Comparison of ENCODE assay signal across 9 cellular contexts in the genomic region with DNA sequence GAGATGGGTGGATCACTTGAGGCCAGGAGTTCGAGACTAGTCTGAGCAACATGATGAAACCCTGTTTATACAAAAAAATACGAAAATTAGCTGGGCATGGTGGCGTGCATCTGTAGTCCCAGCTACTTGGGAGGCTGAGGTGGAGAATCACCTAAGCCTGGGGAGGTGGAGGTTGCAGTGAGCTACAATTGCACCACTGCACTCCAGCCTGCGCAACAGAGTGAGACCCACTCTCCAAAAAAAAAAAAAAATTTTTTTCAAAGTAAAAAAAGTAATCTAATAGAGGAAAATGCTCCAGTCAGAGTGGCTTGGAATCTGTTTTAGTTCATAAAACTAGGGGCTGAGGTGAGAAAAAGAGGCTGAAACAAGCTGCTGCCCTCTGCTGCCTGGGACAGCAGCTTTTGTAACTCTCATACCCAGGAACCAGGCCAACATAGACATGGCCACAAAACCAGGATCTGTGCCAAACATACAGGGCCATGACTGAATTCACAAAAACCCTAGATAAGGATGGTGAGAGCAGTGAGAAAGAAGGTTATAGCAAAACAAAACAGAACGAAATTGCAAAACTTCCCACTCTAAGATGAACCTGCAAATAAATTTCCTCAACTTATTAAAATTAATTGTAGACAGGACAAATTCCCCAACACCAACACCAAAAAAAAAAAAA. TPM values are rescaled to one million over a fixed set of nuclear protein-coding genes. Genes with fewer than 3 reads are reported as not detected.
DNase-seq lines count a peak whose midpoint lies in the region; ATAC-seq, FAIRE-seq and TF ChIP-seq lines count a peak whose summit lies in the region.
"Had no signal": no experiment of that assay in that cellular context is flagged by ENCODE, and none has a peak within 500 bp of the region (broad histone marks: within the 10 kb centered on the region; RNA-seq: fewer than 3 reads in every experiment).

No MANE protein-coding gene starts in this region.

- H3K36me3 ChIP-seq in astrocyte (ENCODE audit: insufficient read depth, low read length) (no peaks in the 10 kb centered on the region), sigmoid colon (no peaks in the 10 kb centered on the region)

- H3K4me1 Mint-ChIP-seq in astrocyte (ENCODE audit: low read depth, unreplicated experiment): no peaks in the 10 kb centered on the region
- peaks cover 1% of the 10 kb centered on the region for H3K4me1 Mint-ChIP-seq in activated T-helper 2 cell treated with anti-CD3 and anti-CD28 coated beads, Interferon-gamma antibody, Interleukin-2, Interleukin-4, amounts not matched to agents 10 μg/mL and 5 μg/mL and 100 μg/mL, durations not matched to agents 14 hours and 24 hours and 36 hours (ENCODE audit: low read depth)
- no peaks in the 10 kb centered on the region for H3K4me1 Mint-ChIP-seq in activated naive CD8-positive, alpha-beta T cell treated with anti-CD3 and anti-CD28 coated beads, Interleukin-2, amount 50 U/mL, for 24 hours
- H3K4me1 Mint-ChIP-seq: central memory CD8-positive, alpha-beta T cell had no signal

- intact Hi-C loops in left colon (cut with DNase I, micrococcal nuclease) (no loop called here), sigmoid colon (cut with DNase I) (no loop called here)
- intact Hi-C loops in activated T-helper 2 cell treated with anti-CD3 and anti-CD28 coated beads, Interferon-gamma antibody, Interleukin-2, Interleukin-4, amounts not matched to agents 10 μg/mL and 5 μg/mL and 100 μg/mL, durations not matched to agents 14 hours and 24 hours and 36 hours (cut with micrococcal nuclease): no loop called here

- H3K9me3 ChIP-seq in astrocyte (ENCODE audit: insufficient read depth, low read depth, low read length) (no peaks in the 10 kb centered on the region), sigmoid colon (no peaks in the 10 kb centered on the region)

- H3K27ac Mint-ChIP-seq in astrocyte (ENCODE audit: unreplicated experiment): no peak overlapping the region
- H3K27ac Mint-ChIP-seq in activated T-helper 2 cell treated with anti-CD3 and anti-CD28 coated beads, Interferon-gamma antibody, Interleukin-2, Interleukin-4, amounts not matched to agents 10 μg/mL and 5 μg/mL and 100 μg/mL, durations not matched to agents 14 hours and 24 hours and 36 hours: no peak overlapping the region
- no peak overlapping the region for H3K27ac Mint-ChIP-seq in activated naive CD8-positive, alpha-beta T cell treated with anti-CD3 and anti-CD28 coated beads, Interleukin-2, amount 50 U/mL, for 24 hours

- peak; percentile 69 for ATAC-seq in left colon
- no peak for ATAC-seq in activated naive CD8-positive, alpha-beta T cell treated with anti-CD3 and anti-CD28 coated beads, Interleukin-2, amount 50 U/mL, for 24 hours

- H3K4me1 ChIP-seq in astrocyte (ENCODE audit: insufficient read depth, low read length): no peaks in the 10 kb centered on the region
- no peaks in the 10 kb centered on the region for H3K4me1 ChIP-seq in sigmoid colon

- no peak overlapping the region for H3K9ac ChIP-seq in astrocyte (ENCODE audit: low read length)

- DNase-seq in COLO829 (ENCODE audit: low spot score): peak; percentile 45
- DNase-seq in astrocyte (ENCODE audit: low read depth): peak; percentile 88
- DNase-seq in left colon: no peak
- no peak for DNase-seq in activated T-helper 2 cell treated with anti-CD3 and anti-CD28 coated beads, Interferon-gamma antibody, Interleukin-2, Interleukin-4, amounts not matched to agents 10 μg/mL and 5 μg/mL and 100 μg/mL, durations not matched to agents 14 hours and 24 hours and 36 hours (ENCODE audit: low spot score)
- DNase-seq in activated naive CD8-positive, alpha-beta T cell treated with anti-CD3 and anti-CD28 coated beads, Interleukin-2, amount 50 U/mL, for 24 hours: no peak
- DNase-seq in NCI-H1105 treated with DMSO at 0.1 percent for 48 hours (lab: John Stamatoyannopoulos, UW): no peak
- no peak for DNase-seq in sigmoid colon

- H3K9me3 Mint-ChIP-seq in astrocyte (ENCODE audit: unreplicated experiment): peaks cover 3% of the 10 kb centered on the region
- H3K9me3 Mint-ChIP-seq in activated T-helper 2 cell treated with anti-CD3 and anti-CD28 coated beads, Interferon-gamma antibody, Interleukin-2, Interleukin-4, amounts not matched to agents 10 μg/mL and 5 μg/mL and 100 μg/mL, durations not matched to agents 14 hours and 24 hours and 36 hours: no peaks in the 10 kb centered on the region
- no peaks in the 10 kb centered on the region for H3K9me3 Mint-ChIP-seq in activated naive CD8-positive, alpha-beta T cell treated with anti-CD3 and anti-CD28 coated beads, Interleukin-2, amount 50 U/mL, for 24 hours
- H3K9me3 Mint-ChIP-seq: central memory CD8-positive, alpha-beta T cell had no signal

- no peak for TF ChIP-seq EP300 in sigmoid colon (IDR thresholded peaks at IDR 0.05)

- TF ChIP-seq POLR2A in sigmoid colon (IDR thresholded peaks at IDR 0.05): no peak

- no peaks in the 10 kb centered on the region for H3K79me2 ChIP-seq in astrocyte (ENCODE audit: insufficient read depth, low read length)

- no peak overlapping the region for H3K4me2 ChIP-seq in astrocyte (ENCODE audit: low read length)

- H3K36me3 Mint-ChIP-seq in astrocyte (ENCODE audit: low read depth, unreplicated experiment): no peaks in the 10 kb centered on the region
- H3K36me3 Mint-ChIP-seq in activated T-helper 2 cell treated with anti-CD3 and anti-CD28 coated beads, Interferon-gamma antibody, Interleukin-2, Interleukin-4, amounts not matched to agents 10 μg/mL and 5 μg/mL and 100 μg/mL, durations not matched to agents 14 hours and 24 hours and 36 hours (ENCODE audit: low read depth): no peaks in the 10 kb centered on the region
- no peaks in the 10 kb centered on the region for H3K36me3 Mint-ChIP-seq in activated naive CD8-positive, alpha-beta T cell treated with anti-CD3 and anti-CD28 coated beads, Interleukin-2, amount 50 U/mL, for 24 hours (ENCODE audit: low read depth)

- no peaks in the 10 kb centered on the region for H4K20me1 ChIP-seq in astrocyte (ENCODE audit: insufficient read depth, low read length)

- 70 to 84% methylated on average over 5 of the region's 5 CpGs for WGBS in sigmoid colon, 2 donors

- H3K4me3 ChIP-seq in astrocyte (ENCODE audit: insufficient read depth, low read depth, low read length) (no peak overlapping the region), sigmoid colon (no peak overlapping the region)

- H3K27me3 ChIP-seq in astrocyte (ENCODE audit: insufficient read depth, low read length): no peaks in the 10 kb centered on the region
- no peaks in the 10 kb centered on the region for H3K27me3 ChIP-seq in sigmoid colon

- peak; percentile 67 for TF ChIP-seq CTCF in LNCAP (IDR thresholded peaks at IDR 0.05)
- peak; percentile 18 for TF ChIP-seq CTCF in astrocyte (IDR thresholded peaks at IDR 0.05; ENCODE audit: insufficient read depth, low read depth, low read length)
- TF ChIP-seq CTCF in sigmoid colon (IDR thresholded peaks at IDR 0.05): no peak

- no peaks in the 10 kb centered on the region for H3K27me3 Mint-ChIP-seq in astrocyte (ENCODE audit: low read depth, unreplicated experiment)
- peaks cover 8% of the 10 kb centered on the region for H3K27me3 Mint-ChIP-seq in activated T-helper 2 cell treated with anti-CD3 and anti-CD28 coated beads, Interferon-gamma antibody, Interleukin-2, Interleukin-4, amounts not matched to agents 10 μg/mL and 5 μg/mL and 100 μg/mL, durations not matched to agents 14 hours and 24 hours and 36 hours (ENCODE audit: low read depth)
- H3K27me3 Mint-ChIP-seq in activated naive CD8-positive, alpha-beta T cell treated with anti-CD3 and anti-CD28 coated beads, Interleukin-2, amount 50 U/mL, for 24 hours: no peaks in the 10 kb centered on the region
- H3K27me3 Mint-ChIP-seq: central memory CD8-positive, alpha-beta T cell had no signal

- H3K27ac ChIP-seq in astrocyte (ENCODE audit: low read depth, low read length) (no peak overlapping the region), sigmoid colon (no peak overlapping the region)

- H3K4me3 Mint-ChIP-seq in astrocyte (ENCODE audit: unreplicated experiment): no peak overlapping the region
- H3K4me3 Mint-ChIP-seq in activated T-helper 2 cell treated with anti-CD3 and anti-CD28 coated beads, Interferon-gamma antibody, Interleukin-2, Interleukin-4, amounts not matched to agents 10 μg/mL and 5 μg/mL and 100 μg/mL, durations not matched to agents 14 hours and 24 hours and 36 hours (ENCODE audit: low read depth): no peak overlapping the region
- H3K4me3 Mint-ChIP-seq in activated naive CD8-positive, alpha-beta T cell treated with anti-CD3 and anti-CD28 coated beads, Interleukin-2, amount 50 U/mL, for 24 hours: no peak overlapping the region
- H3K4me3 Mint-ChIP-seq: central memory CD8-positive, alpha-beta T cell had no signal

- FAIRE-seq in astrocyte (lab: Jason Lieb, UNC): no peak

- H2AFZ ChIP-seq in astrocyte (ENCODE audit: low read depth, low read length): no peak overlapping the region

RNA-seq across cellular contexts. Expression of a gene that starts 13.1 kb away (rescaled TPM):
- 29.8 and 36.0 TPM in 2 replicates for total RNA-seq in astrocyte
- 10 to 100 TPM; 36.9 to 40.8 TPM for total RNA-seq in left colon
- total RNA-seq in activated T-helper 2 cell treated with anti-CD3 and anti-CD28 coated beads, Interferon-gamma antibody, Interleukin-2, Interleukin-4, amounts not matched to agents 10 μg/mL and 5 μg/mL and 100 μg/mL, durations not matched to agents 14 hours and 24 hours and 36 hours: 42.8 and 43.5 TPM in 2 replicates
- total RNA-seq in sigmoid colon: 10 to 100 TPM; 14.3 to 25.2 (median 20.2) TPM
- polyA plus RNA-seq in sigmoid colon: 10 to 100 TPM; 21.6 to 33.8 (median 28.2) TPM

RNA-seq across cellular contexts. Expression of a gene that starts 39.2 kb away (rescaled TPM):
- 52.0 and 60.8 TPM in 2 replicates for total RNA-seq in astrocyte
- 10 to 100 TPM; 34.3 to 43.3 TPM for total RNA-seq in left colon
- 33.6 and 33.7 TPM in 2 replicates for total RNA-seq in activated T-helper 2 cell treated with anti-CD3 and anti-CD28 coated beads, Interferon-gamma antibody, Interleukin-2, Interleukin-4, amounts not matched to agents 10 μg/mL and 5 μg/mL and 100 μg/mL, durations not matched to agents 14 hours and 24 hours and 36 hours
- 10 to 100 TPM; 42.5 to 52.7 (median 44.3) TPM for total RNA-seq in sigmoid colon
- polyA plus RNA-seq in sigmoid colon: 10 to 100 TPM; 32.8 to 42.5 (median 34.8) TPM

Comparison
In these comparisons a context has a peak if more than half of its experiments do, and no peak if none do; other contexts are left out.
1. DNase-seq: peak in COLO829 (single experiment) and astrocyte (single experiment); none in left colon (0 of 2), activated T-helper 2 cell treated with anti-CD3 and anti-CD28 coated beads, Interferon-gamma antibody, Interleukin-2, Interleukin-4, amounts not matched to agents 10 μg/mL and 5 μg/mL and 100 μg/mL, durations not matched to agents 14 hours and 24 hours and 36 hours (single experiment), activated naive CD8-positive, alpha-beta T cell treated with anti-CD3 and anti-CD28 coated beads, Interleukin-2, amount 50 U/mL, for 24 hours (single experiment), NCI-H1105 treated with DMSO at 0.1 percent for 48 hours (single experiment) and sigmoid colon (single experiment).
2. CTCF ChIP-seq: peak in LNCAP (single experiment) and astrocyte (single experiment); none in sigmoid colon (0 of 4).